In the genomic region with DNA sequence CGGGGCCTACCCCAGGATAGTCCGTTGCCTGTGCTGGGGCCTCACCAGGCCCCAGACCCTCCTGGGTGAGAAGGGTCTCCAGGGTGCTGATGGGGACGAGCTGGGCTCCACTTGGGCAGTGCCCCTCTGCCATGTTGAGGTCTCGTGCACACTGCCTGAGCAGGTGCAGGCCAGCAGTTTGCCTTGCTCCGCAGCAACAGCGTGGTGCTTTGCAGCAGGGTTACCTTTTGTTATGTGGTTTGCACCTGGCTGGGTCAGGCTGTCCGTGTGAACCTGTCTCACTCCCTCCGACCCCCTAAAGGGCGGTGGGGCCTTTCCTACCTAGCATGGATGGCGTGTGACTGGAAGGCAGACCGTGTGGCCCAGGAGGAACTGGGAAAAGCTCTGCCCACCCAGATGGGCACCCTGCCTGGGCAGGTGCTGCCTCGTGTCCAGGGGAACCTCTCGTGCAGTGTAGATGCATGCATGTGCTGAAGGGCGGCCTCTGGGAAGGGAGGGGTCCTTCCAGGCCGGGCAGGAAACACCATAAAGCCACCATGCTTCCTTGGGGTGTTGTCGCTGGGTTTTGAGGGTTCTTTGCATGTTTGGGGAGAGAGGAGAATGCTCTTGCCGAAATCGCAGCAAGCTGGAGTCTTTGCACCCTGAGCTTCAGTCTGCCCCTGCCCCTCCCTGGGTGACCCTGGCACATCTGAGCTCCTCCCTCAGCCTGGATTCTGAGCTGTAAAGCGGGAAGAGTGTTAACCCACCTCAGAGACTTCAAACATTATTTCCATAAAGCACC, we compare ENCODE assay signal across 10 cellular contexts.
A peak's percentile ranks its signal among the peaks of the same experiment; 100 is the strongest.
DNase-seq lines count a peak whose midpoint lies in the region; ATAC-seq and TF ChIP-seq lines count a peak whose summit lies in the region.
"Had no signal": no experiment of that assay in that cellular context is flagged by ENCODE, and none has a peak within 500 bp of the region (broad histone marks: within the 10 kb centered on the region; RNA-seq: fewer than 3 reads in every experiment).

No MANE protein-coding gene starts in this region.

- CTCF ChIA-PET in naive thymus-derived CD4-positive, alpha-beta T cell (lab: Charles Lee): no interaction called here

- peak overlapping the region; percentile 80 to 94 (median 92) for H3K4me2 ChIP-seq in BLaER1 treated with 17β-estradiol and CSF1 and Interleukin-3, amounts not matched to agents 10 nM and 100 nM

- no peak for TF ChIP-seq CTCF in dorsolateral prefrontal cortex (IDR thresholded peaks at IDR 0.05 in 54 of 56, conservative IDR thresholded peaks at IDR 0.05 in 2 of 56; ENCODE audit: low read depth in 1 of 56, partially characterized antibody in 56 of 56)

- H3K4me3 ChIP-seq in BLaER1 treated with 17β-estradiol and CSF1 and Interleukin-3, amounts not matched to agents 10 nM and 100 nM: peak overlapping the region; percentile 64 to 84 (median 76)
- H3K4me3 ChIP-seq in dorsolateral prefrontal cortex: peak overlapping the region; percentile 70 to 98 (median 93)
- H3K4me3 ChIP-seq in naive thymus-derived CD4-positive, alpha-beta T cell (ENCODE audit: low read length): no peak overlapping the region

- peaks cover 63 to 94% (median 80%) of the 10 kb centered on the region in 11 experiments; a peak in 21 of 22 replicates for H4K20me1 ChIP-seq in BLaER1 treated with 17β-estradiol and CSF1 and Interleukin-3, amounts not matched to agents 10 nM and 100 nM

- no peak for ATAC-seq in naive thymus-derived CD4-positive, alpha-beta T cell
- ATAC-seq in GM21717 (IDR thresholded peaks at IDR 0.05; ENCODE audit: unreplicated experiment) (no peak), HG03520 (IDR thresholded peaks at IDR 0.05; ENCODE audit: unreplicated experiment) (no peak)

- H3K9me3 Mint-ChIP-seq in naive thymus-derived CD4-positive, alpha-beta T cell: no peaks in the 10 kb centered on the region

- peaks cover 66 to 88% (median 77%) of the 10 kb centered on the region in 11 experiments for H3K27me3 ChIP-seq in BLaER1 treated with 17β-estradiol and CSF1 and Interleukin-3, amounts not matched to agents 10 nM and 100 nM
- no peaks in the 10 kb centered on the region for H3K27me3 ChIP-seq in dorsolateral prefrontal cortex
- no peaks in the 10 kb centered on the region for H3K27me3 ChIP-seq in naive thymus-derived CD4-positive, alpha-beta T cell (ENCODE audit: control insufficient read depth in 2 of 2, insufficient read depth in 2 of 2, low read length in 2 of 2)

- H3K9me3 ChIP-seq in BLaER1 treated with 17β-estradiol and CSF1 and Interleukin-3, amounts not matched to agents 10 nM and 100 nM (replicated peaks in 1 of 11): no peaks in the 10 kb centered on the region
- no peaks in the 10 kb centered on the region for H3K9me3 ChIP-seq in naive thymus-derived CD4-positive, alpha-beta T cell (ENCODE audit: control insufficient read depth in 2 of 3, low read length in 3 of 3)

- POLR2A ChIA-PET in naive thymus-derived CD4-positive, alpha-beta T cell (lab: Charles Lee): interaction anchor here (0.9 to 2.1 kb wide), 4 partner anchors 12 to 902 kb away, joined by 3 to 9 read pairs (median 4); no protein-coding TSS in a partner anchor

- H3K36me3 ChIP-seq in BLaER1 treated with 17β-estradiol and CSF1 and Interleukin-3, amounts not matched to agents 10 nM and 100 nM: peaks cover 0 to 30% (median 7%) of the 10 kb centered on the region in 11 experiments; a peak in 9 of 22 replicates
- peaks cover 0 to 6% (median 0%) of the 10 kb centered on the region in 3 experiments for H3K36me3 ChIP-seq in naive thymus-derived CD4-positive, alpha-beta T cell (ENCODE audit: control insufficient read depth in 2 of 3, insufficient read depth in 3 of 3, low read length in 3 of 3)

- H3K4me3 Mint-ChIP-seq in naive thymus-derived CD4-positive, alpha-beta T cell: peak overlapping the region; percentile 38 to 87 (median 76)

- intact Hi-C loops in dorsolateral prefrontal cortex (cut with DNase I): loop anchor here (5.0 to 10.0 kb wide), 2 partner anchors 32 to 60 kb away; no protein-coding TSS in a partner anchor
- intact Hi-C loops in naive thymus-derived CD4-positive, alpha-beta T cell (cut with micrococcal nuclease): loop anchor here in 1 of 2 donors (5.0 kb wide), 1 partner anchor 37 kb away; no protein-coding TSS in a partner anchor

- H3K9ac ChIP-seq in BLaER1 treated with 17β-estradiol and CSF1 and Interleukin-3, amounts not matched to agents 10 nM and 100 nM: peak overlapping the region; percentile 82 to 94 (median 87); a peak in 21 of 22 replicates

- DNase-seq in NCI-H1105 (lab: John Stamatoyannopoulos, UW): peak; percentile 41
- peak in 7 of 10 donors; percentile 10 to 44 (median 33) for DNase-seq in dorsolateral prefrontal cortex
- DNase-seq in naive thymus-derived CD4-positive, alpha-beta T cell: no peak
- no peak for DNase-seq in Kasumi-1 (lab: John Stamatoyannopoulos, UW)
- no peak for DNase-seq in DMS114 treated with DMSO at 0.1 percent for 48 hours (lab: John Stamatoyannopoulos, UW; ENCODE audit: unreplicated experiment)
- DNase-seq: NCI-H1092 treated with DMSO at 0.1 percent for 48 hours had no signal

- H3K4me1 ChIP-seq in BLaER1 treated with 17β-estradiol and CSF1 and Interleukin-3, amounts not matched to agents 10 nM and 100 nM: peaks cover 17 to 46% (median 30%) of the 10 kb centered on the region in 10 experiments
- peaks cover 0 to 23% of the 10 kb centered on the region in 2 donors for H3K4me1 ChIP-seq in naive thymus-derived CD4-positive, alpha-beta T cell (ENCODE audit: control insufficient read depth in 2 of 2, insufficient read depth in 2 of 2, low read length in 2 of 2)

- peak overlapping the region in 4 of 11 experiments; percentile 88 to 93 (median 92); a peak in 7 of 22 replicates for H3K27ac ChIP-seq in BLaER1 treated with 17β-estradiol and CSF1 and Interleukin-3, amounts not matched to agents 10 nM and 100 nM
- peak overlapping the region; percentile 92 to 100 (median 99) for H3K27ac ChIP-seq in dorsolateral prefrontal cortex
- no peak overlapping the region for H3K27ac ChIP-seq in naive thymus-derived CD4-positive, alpha-beta T cell (ENCODE audit: low read depth, low read length)

- peaks cover 0 to 5% (median 0%) of the 10 kb centered on the region in 5 donors for H3K36me3 Mint-ChIP-seq in naive thymus-derived CD4-positive, alpha-beta T cell
- H3K36me3 Mint-ChIP-seq: activated naive CD8-positive, alpha-beta T cell had no signal

- peaks cover 0 to 3% (median 0%) of the 10 kb centered on the region in 5 donors for H3K27me3 Mint-ChIP-seq in naive thymus-derived CD4-positive, alpha-beta T cell
- H3K27me3 Mint-ChIP-seq: activated naive CD8-positive, alpha-beta T cell had no signal

- H3K4me1 Mint-ChIP-seq in naive thymus-derived CD4-positive, alpha-beta T cell: peaks cover 26 to 59% (median 49%) of the 10 kb centered on the region in 7 donors

- H3K27ac Mint-ChIP-seq in naive thymus-derived CD4-positive, alpha-beta T cell: peak overlapping the region in 7 of 9 donors; percentile 31 to 81 (median 76)
- H3K27ac Mint-ChIP-seq: activated naive CD8-positive, alpha-beta T cell had no signal

Comparison
In these comparisons a context has a peak if more than half of its experiments do, and no peak if none do; other contexts are left out.
1. DNase-seq: peak in NCI-H1105 (single experiment) and dorsolateral prefrontal cortex (7 of 10); none in naive thymus-derived CD4-positive, alpha-beta T cell (0 of 9), Kasumi-1 (0 of 2) and DMS114 treated with DMSO at 0.1 percent for 48 hours (single experiment).